ENCODE assay signal across 10 cellular contexts in genomic region chr9:127637322-127637847, GRCh38. TPM values are rescaled to one million over a fixed set of nuclear protein-coding genes. Genes with fewer than 3 reads are reported as not detected.
DNase-seq lines count a peak whose midpoint lies in the region; ATAC-seq, FAIRE-seq and TF ChIP-seq lines count a peak whose summit lies in the region.
"Had no signal": no experiment of that assay in that cellular context is flagged by ENCODE, and none has a peak within 500 bp of the region (broad histone marks: within the 10 kb centered on the region; RNA-seq: fewer than 3 reads in every experiment).

No MANE protein-coding gene starts in this region.

- H3K4me3 Mint-ChIP-seq in naive thymus-derived CD4-positive, alpha-beta T cell = no peak overlapping the region

- H3K36me3 ChIP-seq in left ventricle myocardium inferior = no peaks in the 10 kb centered on the region
- no peaks in the 10 kb centered on the region for H3K36me3 ChIP-seq in naive thymus-derived CD4-positive, alpha-beta T cell (ENCODE audit: control insufficient read depth in 2 of 3, insufficient read depth in 3 of 3, low read length in 3 of 3)

- peaks cover 63% of the 10 kb centered on the region for H3K4me1 ChIP-seq in left ventricle myocardium inferior
- peaks cover 0 to 6% of the 10 kb centered on the region in 2 donors for H3K4me1 ChIP-seq in naive thymus-derived CD4-positive, alpha-beta T cell (ENCODE audit: control insufficient read depth in 2 of 2, insufficient read depth in 2 of 2, low read length in 2 of 2)

- H3K27ac ChIP-seq in left ventricle myocardium inferior (replicated peaks) = peak overlapping the region; percentile 41
- H3K27ac ChIP-seq in naive thymus-derived CD4-positive, alpha-beta T cell (ENCODE audit: low read depth, low read length) = no peak overlapping the region
- H3K27ac ChIP-seq: KMS-11 had no signal

- no peaks in the 10 kb centered on the region for H3K36me3 Mint-ChIP-seq in naive thymus-derived CD4-positive, alpha-beta T cell

- peaks cover 2 to 20% (median 14%) of the 10 kb centered on the region in 7 donors for H3K4me1 Mint-ChIP-seq in naive thymus-derived CD4-positive, alpha-beta T cell

- CTCF ChIA-PET in naive thymus-derived CD4-positive, alpha-beta T cell (lab: Charles Lee) = no interaction called here

- ATAC-seq in SK-N-SH treated with all-trans-retinoic acid at 6 μM for 48 hours (peak; percentile 48; the same call in 2 of the 3 replicates), GM18861 (IDR thresholded peaks at IDR 0.05; ENCODE audit: unreplicated experiment) (no peak)
- ATAC-seq in naive thymus-derived CD4-positive, alpha-beta T cell = no peak

- H3K27me3 Mint-ChIP-seq in naive thymus-derived CD4-positive, alpha-beta T cell = peaks cover 0 to 6% (median 0%) of the 10 kb centered on the region in 5 donors

- H3K9me3 Mint-ChIP-seq in naive thymus-derived CD4-positive, alpha-beta T cell = no peaks in the 10 kb centered on the region

- POLR2A ChIA-PET in naive thymus-derived CD4-positive, alpha-beta T cell (lab: Charles Lee) = no interaction called here

- FAIRE-seq in HTR-8/SVneo (lab: Jason Lieb, UNC) = no peak
- FAIRE-seq: endometrium had no signal

- no peaks in the 10 kb centered on the region for H3K9me3 ChIP-seq in left ventricle myocardium inferior (replicated peaks)
- H3K9me3 ChIP-seq in naive thymus-derived CD4-positive, alpha-beta T cell (ENCODE audit: control insufficient read depth in 2 of 3, low read length in 3 of 3) = no peaks in the 10 kb centered on the region

- H3K4me3 ChIP-seq in left ventricle myocardium inferior = peak overlapping the region; percentile 32
- no peak overlapping the region for H3K4me3 ChIP-seq in naive thymus-derived CD4-positive, alpha-beta T cell (ENCODE audit: low read length)

- H3K27ac Mint-ChIP-seq in naive thymus-derived CD4-positive, alpha-beta T cell = no peak overlapping the region

- intact Hi-C loops in left ventricle myocardium inferior (cut with micrococcal nuclease) = no loop called here
- intact Hi-C loops in naive thymus-derived CD4-positive, alpha-beta T cell (cut with micrococcal nuclease) = no loop called here

- no peaks in the 10 kb centered on the region for H3K27me3 ChIP-seq in left ventricle myocardium inferior (ENCODE audit: low read depth)
- no peaks in the 10 kb centered on the region for H3K27me3 ChIP-seq in naive thymus-derived CD4-positive, alpha-beta T cell (ENCODE audit: control insufficient read depth in 2 of 2, insufficient read depth in 2 of 2, low read length in 2 of 2)

- no peak for TF ChIP-seq CTCF in left ventricle myocardium inferior (IDR thresholded peaks at IDR 0.05; ENCODE audit: borderline replicate concordance)

- DNase-seq in HTR-8/SVneo (ENCODE audit: insufficient read length, low spot score) (peak; percentile 54), left ventricle myocardium inferior (no peak), stromal cell of bone marrow (ENCODE audit: low read depth) (peak; percentile 90), GDM1 (lab: John Stamatoyannopoulos, UW) (no peak), ureter (ENCODE audit: low spot score) (no peak)
- no peak for DNase-seq in naive thymus-derived CD4-positive, alpha-beta T cell

TF ChIP-seq in SK-N-SH treated with all-trans-retinoic acid at 6 μM for 48 hours, 23 proteins besides CTCF, POLR2A, EP300 and RAD21:
- TF ChIP-seq CSDC2 (CRISPR knock-in tag; IDR thresholded peaks at IDR 0.05) (no peak), ZFP3 (CRISPR knock-in tag; IDR thresholded peaks at IDR 0.05) (no peak), TOX (CRISPR knock-in tag; IDR thresholded peaks at IDR 0.05; ENCODE audit: borderline replicate concordance) (no peak), TCF4 (CRISPR knock-in tag; IDR thresholded peaks at IDR 0.05; ENCODE audit: borderline replicate concordance) (no peak), POU6F1 (CRISPR knock-in tag; IDR thresholded peaks at IDR 0.05; ENCODE audit: borderline replicate concordance, low read depth) (no peak), RARB (CRISPR knock-in tag; IDR thresholded peaks at IDR 0.05) (no peak), ARNTL (CRISPR knock-in tag; IDR thresholded peaks at IDR 0.05; ENCODE audit: borderline replicate concordance, low read depth) (no peak), SNAI2 (CRISPR knock-in tag; IDR thresholded peaks at IDR 0.05) (no peak), BACH2 (CRISPR knock-in tag; IDR thresholded peaks at IDR 0.05; ENCODE audit: borderline replicate concordance) (no peak)
- TF ChIP-seq, protein P1, sequence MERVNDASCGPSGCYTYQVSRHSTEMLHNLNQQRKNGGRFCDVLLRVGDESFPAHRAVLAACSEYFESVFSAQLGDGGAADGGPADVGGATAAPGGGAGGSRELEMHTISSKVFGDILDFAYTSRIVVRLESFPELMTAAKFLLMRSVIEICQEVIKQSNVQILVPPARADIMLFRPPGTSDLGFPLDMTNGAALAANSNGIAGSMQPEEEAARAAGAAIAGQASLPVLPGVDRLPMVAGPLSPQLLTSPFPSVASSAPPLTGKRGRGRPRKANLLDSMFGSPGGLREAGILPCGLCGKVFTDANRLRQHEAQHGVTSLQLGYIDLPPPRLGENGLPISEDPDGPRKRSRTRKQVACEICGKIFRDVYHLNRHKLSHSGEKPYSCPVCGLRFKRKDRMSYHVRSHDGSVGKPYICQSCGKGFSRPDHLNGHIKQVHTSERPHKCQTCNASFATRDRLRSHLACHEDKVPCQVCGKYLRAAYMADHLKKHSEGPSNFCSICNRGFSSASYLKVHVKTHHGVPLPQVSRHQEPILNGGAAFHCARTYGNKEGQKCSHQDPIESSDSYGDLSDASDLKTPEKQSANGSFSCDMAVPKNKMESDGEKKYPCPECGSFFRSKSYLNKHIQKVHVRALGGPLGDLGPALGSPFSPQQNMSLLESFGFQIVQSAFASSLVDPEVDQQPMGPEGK (CRISPR knock-in tag; IDR thresholded peaks at IDR 0.05; ENCODE audit: borderline replicate concordance) = no peak
TF ChIP-seq in SK-N-SH treated with all-trans-retinoic acid at 6 μM for 48 hours: peak in this region for 0.

RNA-seq across cellular contexts. Expression of gene STXBP1, which starts 25.3 kb away (rescaled TPM):
- total RNA-seq in left ventricle myocardium inferior = 36.9 TPM
- 29.8 TPM for total RNA-seq in ureter
- total RNA-seq in naive thymus-derived CD4-positive, alpha-beta T cell = 10 to 100 TPM in 4 of 5 experiments, 1 to 10 TPM in 1; 6.7 to 17.8 (median 14.1) TPM
- polyA plus RNA-seq in naive thymus-derived CD4-positive, alpha-beta T cell = 1 to 10 TPM; 3.0 to 3.3 TPM

Comparison
In these comparisons a context has a peak if more than half of its experiments do, and no peak if none do; other contexts are left out.
1. DNase-seq: peak in HTR-8/SVneo (single experiment) and stromal cell of bone marrow (single experiment); none in left ventricle myocardium inferior (single experiment), GDM1 (single experiment), ureter (single experiment) and naive thymus-derived CD4-positive, alpha-beta T cell (0 of 9).